ENCODE assay signal across 8 cellular contexts in the genomic region with DNA sequence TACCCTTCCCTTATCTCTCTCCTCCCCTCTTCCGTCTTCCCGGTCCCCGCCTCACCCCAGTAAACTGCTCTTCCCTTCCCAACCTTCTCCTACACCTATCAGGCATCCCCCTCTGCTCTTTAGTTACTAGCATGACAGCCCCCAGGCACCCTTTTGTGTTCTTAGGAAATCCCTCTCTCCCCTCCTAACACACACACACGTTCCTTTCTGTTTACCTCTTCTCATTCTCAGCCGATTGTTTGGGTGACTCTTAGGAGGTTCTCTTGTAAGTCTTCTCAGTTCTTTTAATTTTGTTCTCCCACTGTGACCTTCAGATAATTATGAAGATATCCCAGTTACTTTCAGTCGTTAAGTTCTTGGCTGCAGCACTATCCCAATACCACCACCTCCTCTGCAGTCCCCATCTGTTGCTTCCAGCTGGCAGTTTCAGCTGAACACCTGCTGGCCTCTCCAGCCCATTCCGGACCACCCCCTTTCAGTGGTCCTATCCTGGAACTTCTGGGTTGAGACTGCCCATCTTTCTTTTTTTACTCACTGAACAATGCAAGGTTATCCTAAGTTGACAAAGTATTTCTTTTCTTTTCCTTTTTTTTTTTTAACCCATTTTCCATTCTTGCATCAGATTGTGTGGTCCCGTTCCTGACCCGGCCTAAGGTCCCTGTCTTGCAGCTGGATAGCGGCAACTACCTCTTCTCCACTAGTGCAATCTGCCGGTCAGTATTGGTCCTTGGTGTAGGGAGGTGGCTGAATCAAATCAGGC. TPM values are rescaled to one million over a fixed set of nuclear protein-coding genes. Genes with fewer than 3 reads are reported as not detected.
A peak's percentile ranks its signal among the peaks of the same experiment; 100 is the strongest.
DNase-seq lines count a peak whose midpoint lies in the region; ATAC-seq and TF ChIP-seq lines count a peak whose summit lies in the region.

No MANE protein-coding gene starts in this region.

- TF ChIP-seq CTCF in BE2C (IDR thresholded peaks at IDR 0.05; ENCODE audit: low read depth, low read length): no peak
- TF ChIP-seq CTCF in body of pancreas (IDR thresholded peaks at IDR 0.05): no peak

- H3K27me3 ChIP-seq in BE2C (no peaks in the 10 kb centered on the region), HUES48 (ENCODE audit: control insufficient read depth, insufficient read depth, low read length) (no peaks in the 10 kb centered on the region), body of pancreas (no peaks in the 10 kb centered on the region), mesenchymal stem cell (ENCODE audit: control insufficient read depth in 1 of 2, insufficient read depth in 1 of 2, low read length in 2 of 2) (no peaks in the 10 kb centered on the region)

- H2AK5ac ChIP-seq in mesenchymal stem cell (ENCODE audit: low read length, severe bottlenecking): no peak overlapping the region

- H2BK5ac ChIP-seq in mesenchymal stem cell (ENCODE audit: low read depth, low read length, poor library complexity, severe bottlenecking): no peak overlapping the region

- H3K27ac ChIP-seq in HUES48 (ENCODE audit: low read depth, low read length) (peak overlapping the region; percentile 93), body of pancreas (peak overlapping the region; percentile 65 to 82 (median 72)), mesenchymal stem cell (ENCODE audit: low read length, poor library complexity, severe bottlenecking) (no peak overlapping the region)

- H2BK120ac ChIP-seq in mesenchymal stem cell (ENCODE audit: low read depth, low read length): peak overlapping the region; percentile 42

- 9% methylated on average over 11 of the region's 11 CpGs for WGBS in body of pancreas, 2 donors
- WGBS in mesenchymal stem cell: 44% methylated on average over 10 of the region's 11 CpGs

- H3K79me1 ChIP-seq in mesenchymal stem cell (replicated peaks; ENCODE audit: low read length, poor library complexity, severe bottlenecking): peaks cover 12% of the 10 kb centered on the region

- H3K4me2 ChIP-seq in mesenchymal stem cell (ENCODE audit: low read length, poor library complexity, severe bottlenecking): peak overlapping the region; percentile 84

- H2AFZ ChIP-seq in mesenchymal stem cell (ENCODE audit: low read depth, low read length): peak overlapping the region; percentile 73

- H4K8ac ChIP-seq in mesenchymal stem cell (ENCODE audit: low read length): peak overlapping the region; percentile 78

- no peak overlapping the region for H2BK12ac ChIP-seq in mesenchymal stem cell (ENCODE audit: low read length in 2 of 2)

- H2BK15ac ChIP-seq in mesenchymal stem cell (ENCODE audit: low read depth, poor library complexity, severe bottlenecking): no peak overlapping the region

- no peak overlapping the region for H3K23ac ChIP-seq in mesenchymal stem cell (ENCODE audit: low read length in 2 of 2)

- no peak overlapping the region for H4K91ac ChIP-seq in mesenchymal stem cell (ENCODE audit: low read length)

- ATAC-seq in body of pancreas (no peak), GM18870 (IDR thresholded peaks at IDR 0.05; ENCODE audit: unreplicated experiment) (no peak)

- H3K4me3 ChIP-seq in BE2C (ENCODE audit: low read depth, low read length) (peak overlapping the region; percentile 90), HUES48 (ENCODE audit: low read depth, low read length) (peak overlapping the region; percentile 91), body of pancreas (peak overlapping the region; percentile 96 to 98), mesenchymal stem cell (ENCODE audit: insufficient read depth in 1 of 2, low read depth in 1 of 2, low read length in 2 of 2) (peak overlapping the region; percentile 89 to 95)

- no peaks in the 10 kb centered on the region for H3K4me1 ChIP-seq in BE2C
- H3K4me1 ChIP-seq in HUES48 (ENCODE audit: control insufficient read depth, insufficient read depth, low read length): peaks cover 5% of the 10 kb centered on the region; the same call in 1 of the 2 replicates
- H3K4me1 ChIP-seq in body of pancreas: peaks cover 15% of the 10 kb centered on the region
- peaks cover 12% of the 10 kb centered on the region for H3K4me1 ChIP-seq in mesenchymal stem cell (ENCODE audit: control insufficient read depth, insufficient read depth, low read depth, low read length)

- peak overlapping the region in 1 of 2 experiments; percentile 68 for H3K14ac ChIP-seq in mesenchymal stem cell (ENCODE audit: low read length in 2 of 2)

- H3K36me3 ChIP-seq in BE2C (peaks cover 44% of the 10 kb centered on the region), HUES48 (ENCODE audit: control insufficient read depth, insufficient read depth, low read length) (peaks cover 41% of the 10 kb centered on the region), body of pancreas (replicated peaks in 1 of 2; ENCODE audit: insufficient read depth in 1 of 2, low read depth in 2 of 2) (peaks cover 9 to 18% of the 10 kb centered on the region in 2 donors), mesenchymal stem cell (ENCODE audit: control insufficient read depth in 1 of 2, insufficient read depth in 2 of 2, low read depth in 1 of 2, low read length in 2 of 2) (peaks cover 23 to 37% of the 10 kb centered on the region in 2 experiments)

- intact Hi-C loops in body of pancreas (cut with DNase I): no loop called here

- TF ChIP-seq POLR2A in body of pancreas (IDR thresholded peaks at IDR 0.05): no peak

- peak overlapping the region; percentile 97 for H3K9ac ChIP-seq in HUES48 (ENCODE audit: low read depth, low read length)
- H3K9ac ChIP-seq in mesenchymal stem cell (ENCODE audit: low read length): peak overlapping the region; percentile 99

- DNase-seq in BE2C (no peak), body of pancreas (no peak), mesenchymal stem cell (peak; percentile 35), mucosa of gallbladder (ENCODE audit: low spot score) (no peak), ecto neural progenitor cell (ENCODE audit: low spot score) (no peak)
- DNase-seq in stimulated activated CD4-positive, alpha-beta T cell treated with anti-CD3 and anti-CD28 coated beads, Interleukin-15, amount 100 ng/mL, for 24 hours: no peak

- H3K18ac ChIP-seq in mesenchymal stem cell (ENCODE audit: low read depth in 1 of 2, low read length in 2 of 2): peak overlapping the region; percentile 77 to 86

- peak overlapping the region; percentile 46 to 97 for H3K4ac ChIP-seq in mesenchymal stem cell (ENCODE audit: low read depth in 1 of 2, low read length in 2 of 2)

- no peaks in the 10 kb centered on the region for H3K9me3 ChIP-seq in BE2C
- H3K9me3 ChIP-seq in HUES48 (ENCODE audit: control insufficient read depth, insufficient read depth, low read length): peaks cover 5% of the 10 kb centered on the region; the same call in 1 of the 2 replicates
- no peaks in the 10 kb centered on the region for H3K9me3 ChIP-seq in body of pancreas
- no peaks in the 10 kb centered on the region for H3K9me3 ChIP-seq in mesenchymal stem cell (ENCODE audit: control insufficient read depth, low read length)

RNA-seq across cellular contexts. Expression of gene MARS1, which starts 0.7 kb away (rescaled TPM):
- 846 TPM for polyA plus RNA-seq in BE2C (2012; ENCODE audit: insufficient read depth, insufficient read length, low read depth)
- total RNA-seq in body of pancreas (100 to 1,000 TPM in 1 of 2 donors, 10 to 100 TPM in 1; 61.7 to 103 TPM), mucosa of gallbladder (116 TPM)
- polyA plus RNA-seq in mesenchymal stem cell (2013, experiment 1 of 2): 410 TPM
- 418 TPM for polyA plus RNA-seq in mesenchymal stem cell (2013, experiment 2 of 2)

RNA-seq across cellular contexts. Expression of gene ARHGAP9, which starts 8.9 kb away (rescaled TPM):
- polyA plus RNA-seq in BE2C (2012; ENCODE audit: insufficient read depth, insufficient read length, low read depth): 1.4 TPM
- 10 to 100 TPM in 1 of 2 donors, not detected in 1; 18.9 TPM for total RNA-seq in body of pancreas
- 0.07 TPM for polyA plus RNA-seq in mesenchymal stem cell (2013, experiment 1 of 2)
- polyA plus RNA-seq in mesenchymal stem cell (2013, experiment 2 of 2): 0.12 TPM
- 20.4 TPM for total RNA-seq in mucosa of gallbladder

RNA-seq across cellular contexts. Expression of gene GLI1, which starts 29.0 kb away (rescaled TPM):
- polyA plus RNA-seq in BE2C (2012; ENCODE audit: insufficient read depth, insufficient read length, low read depth): 1.5 TPM
- 1 to 10 TPM in 1 of 2 donors, not detected in 1; 1.0 TPM for total RNA-seq in body of pancreas
- polyA plus RNA-seq in mesenchymal stem cell (2013, experiment 1 of 2): 4.8 TPM
- polyA plus RNA-seq in mesenchymal stem cell (2013, experiment 2 of 2): 3.2 TPM
- 6.2 TPM for total RNA-seq in mucosa of gallbladder

RNA-seq across cellular contexts. Expression of gene DDIT3, which starts 31.7 kb away (rescaled TPM):
- 134 TPM for polyA plus RNA-seq in BE2C (2012; ENCODE audit: insufficient read depth, insufficient read length, low read depth)
- 10 to 100 TPM in 1 of 2 donors, 1 to 10 TPM in 1; 7.3 to 12.7 TPM for total RNA-seq in body of pancreas
- polyA plus RNA-seq in mesenchymal stem cell (2013, experiment 1 of 2): 43.7 TPM
- polyA plus RNA-seq in mesenchymal stem cell (2013, experiment 2 of 2): 45.0 TPM
- total RNA-seq in mucosa of gallbladder: 24.6 TPM

RNA-seq across cellular contexts. Expression of gene INHBE, which starts 33.5 kb away (rescaled TPM):
- 12.7 TPM for polyA plus RNA-seq in BE2C (2012; ENCODE audit: insufficient read depth, insufficient read length, low read depth)
- not detected for total RNA-seq in body of pancreas
- 1.5 TPM for polyA plus RNA-seq in mesenchymal stem cell (2013, experiment 1 of 2)
- 1.7 TPM for polyA plus RNA-seq in mesenchymal stem cell (2013, experiment 2 of 2)
- 0.58 TPM for total RNA-seq in mucosa of gallbladder
